Comparison of ENCODE assay signal across 8 cellular contexts in genomic region chr7:1532456-1533254, GRCh38. TPM values are rescaled to one million over a fixed set of nuclear protein-coding genes. Genes with fewer than 3 reads are reported as not detected.
DNase-seq lines count a peak whose midpoint lies in the region; ATAC-seq, FAIRE-seq and TF ChIP-seq lines count a peak whose summit lies in the region.

No MANE protein-coding gene starts in this region.

- POLR2A ChIA-PET in HepG2 (lab: Yijun Ruan, JAX), result interaction anchor here (1.1 to 7.0 kb wide), 4 partner anchors 12 to 24 kb away, joined by 3 to 108 read pairs (median 7); partner anchors contain the start of gene TMEM184A

- intact Hi-C loops in HepG2 (cut with micrococcal nuclease; ENCODE audit: unreplicated experiment), result no loop called here

- TF ChIP-seq EP300 in HepG2 (IDR thresholded peaks at IDR 0.05; ENCODE audit: low read depth in 2 of 2, low read length in 2 of 2) (0 out of 4 replicates have a peak, but pooled peaks of 1 of the 2 experiments have one; percentile 29), HepG2 (CRISPR knock-in tag; IDR thresholded peaks at IDR 0.05; ENCODE audit: borderline replicate concordance) (no peak)

- H3K27me3 ChIP-seq in HUES6 (ENCODE audit: control insufficient read depth, insufficient read depth, low read length) (peaks cover 23% of the 10 kb centered on the region; the same call in 1 of the 2 replicates), HepG2 (ENCODE audit: control insufficient read depth in 1 of 2, insufficient read depth in 2 of 2, low read length in 2 of 2) (peaks cover 0 to 3% of the 10 kb centered on the region in 2 experiments; a peak in 1 of 5 replicates)

- BruUV-seq in HepG2 (replicated peaks; lab: Mats Ljungman, UMichigan), result TSS peak; percentile 51

- ATAC-seq in HepG2, result peak; percentile 45
- ATAC-seq in GM18502 (IDR thresholded peaks at IDR 0.05; ENCODE audit: poor library complexity, unreplicated experiment), result no peak

- FAIRE-seq in HepG2 (lab: Jason Lieb, UNC), result peak; percentile 83

- H2AFZ ChIP-seq in HepG2 (ENCODE audit: low read length), result no peak overlapping the region

- H3K27ac ChIP-seq in HUES6 (ENCODE audit: low read depth, low read length) (no peak overlapping the region), HepG2 (ENCODE audit: extremely low read length, insufficient read depth, low read length) (peak overlapping the region; percentile 81)

- peak overlapping the region; percentile 96 for H3K4me2 ChIP-seq in HepG2 (ENCODE audit: low read depth, low read length)

- TF ChIP-seq POLR2A in HepG2 (IDR thresholded peaks at IDR 0.05; ENCODE audit: insufficient read depth in 1 of 2, low read depth in 2 of 2, low read length in 2 of 2), result peak in 1 of 2 experiments; percentile 25; a peak in 1 of 4 replicates

- CTCF ChIA-PET in HepG2 (lab: Yijun Ruan, JAX; ENCODE audit: low intra/inter-chr PET ratio, low total read pairs), result interaction anchor here (0.8 to 1.5 kb wide), 2 partner anchors 26 to 28 kb away, joined by 3 to 4 read pairs; no protein-coding TSS in a partner anchor

- in situ Hi-C loops in HepG2 (cut with HindIII; ENCODE audit: extremely low pct_ligation_motif_present, low pct_unique_long_range_greater_than_20kb), result no loop called here

- peak; percentile 54 to 56 for DNase-seq in AML-193 (lab: John Stamatoyannopoulos, UW)
- peak; percentile 39 for DNase-seq in cerebellar cortex (ENCODE audit: low spot score)
- peak; percentile 77 for DNase-seq in HepG2 (ENCODE audit: low spot score)
- DNase-seq in stimulated activated CD4-positive, alpha-beta T cell treated with anti-CD3 and anti-CD28 coated beads, Interleukin-4, amount 100 ng/mL, for 1 hour, result peak; percentile 60
- DNase-seq in NCI-H187 (lab: John Stamatoyannopoulos, UW), result no peak

- H3K4me3 ChIP-seq in HUES6 (ENCODE audit: low read depth, low read length) (peak overlapping the region; percentile 54), WI38 (ENCODE audit: low read depth, low read length) (peak overlapping the region; percentile 82), HepG2 (replicated peaks in 1 of 3; ENCODE audit: insufficient read depth in 1 of 3, low read depth in 2 of 3, low read length in 3 of 3) (peak overlapping the region; percentile 60 to 86 (median 86))

- H3K9me3 ChIP-seq in HUES6 (ENCODE audit: control insufficient read depth, insufficient read depth, low read depth, low read length) (no peaks in the 10 kb centered on the region), HepG2 (ENCODE audit: low read length) (no peaks in the 10 kb centered on the region)

- H3K4me1 ChIP-seq in HUES6 (ENCODE audit: control insufficient read depth, insufficient read depth, low read length), result peaks cover 57% of the 10 kb centered on the region
- peaks cover 68% of the 10 kb centered on the region for H3K4me1 ChIP-seq in HepG2 (ENCODE audit: insufficient read depth, low read length)

- H4K20me1 ChIP-seq in HepG2 (ENCODE audit: insufficient read depth, low read length), result peaks cover 15% of the 10 kb centered on the region; the same call in 1 of the 2 replicates

- H3K36me3 ChIP-seq in HUES6 (ENCODE audit: control insufficient read depth, insufficient read depth, low read length) (no peaks in the 10 kb centered on the region), HepG2 (replicated peaks in 1 of 2; ENCODE audit: control insufficient read depth in 1 of 2, insufficient read depth in 2 of 2, low read length in 2 of 2) (peaks cover 2 to 3% of the 10 kb centered on the region in 2 experiments; a peak in 1 of 5 replicates)

- H3K79me2 ChIP-seq in HepG2 (ENCODE audit: insufficient read depth, low read length), result peaks cover 49% of the 10 kb centered on the region

- TF ChIP-seq CTCF in WI38 (IDR thresholded peaks at IDR 0.05; ENCODE audit: low read depth, low read length) (no peak), HepG2 (CRISPR knock-in tag; IDR thresholded peaks at IDR 0.05) (no peak)

- WGBS in HepG2 (ENCODE audit: low lambda C conversion rate), result 3% methylated on average over 17 of the region's 36 CpGs

- H3K9ac ChIP-seq in HUES6 (ENCODE audit: low read length), result peak overlapping the region; percentile 49
- H3K9ac ChIP-seq in HepG2 (ENCODE audit: insufficient read depth, low read depth, low read length), result peak overlapping the region; percentile 84

- no peak for TF ChIP-seq RAD21 in HepG2 (CRISPR knock-in tag; IDR thresholded peaks at IDR 0.05)

RNA-seq across cellular contexts. Expression of gene MAFK, which starts 2.2 kb away (rescaled TPM):
- total RNA-seq in HepG2 (2016; rRNA removed; fragmentation: Illumina TruSeq; extraction: Trizol), result 9.2 and 10.4 TPM in 2 replicates
- 1.4 and 1.5 TPM in 2 replicates for total RNA-seq in HepG2 (2016; cell fraction: cytosol; rRNA removed; fragmentation: Illumina TruSeq; extraction: Trizol; ENCODE audit: low read depth)
- 8.1 and 11.1 TPM in 2 replicates for total RNA-seq in HepG2 (2016; cell fraction: insoluble cytoplasmic fraction; rRNA removed; fragmentation: Illumina TruSeq; extraction: Trizol)
- total RNA-seq in HepG2 (2016; cell fraction: membrane; rRNA removed; fragmentation: Illumina TruSeq; extraction: Trizol), result 4.0 and 4.6 TPM in 2 replicates
- 6.5 TPM in 2 replicates for total RNA-seq in HepG2 (2016; cell fraction: nucleus; rRNA removed; fragmentation: Illumina TruSeq; extraction: Trizol)
- 7.3 and 13.8 TPM in 2 replicates for polyA plus RNA-seq in HepG2 (2011; rRNA removed)
- polyA plus RNA-seq in HepG2 (2011; cell fraction: cytosol; rRNA removed), result 6.2 and 7.3 TPM in 2 replicates
- 63.2 and 72.7 TPM in 2 replicates for polyA plus RNA-seq in HepG2 (2011; cell fraction: nucleus; rRNA removed)
- polyA plus RNA-seq in HepG2 (2012), result 15.2 and 31.6 TPM in 2 replicates
- polyA plus RNA-seq in HepG2 (2016; cell fraction: cytosol; fragmentation: Illumina TruSeq; extraction: Trizol; ENCODE audit: low read depth), result 0.54 and 0.61 TPM in 2 replicates
- polyA plus RNA-seq in HepG2 (2016; cell fraction: insoluble cytoplasmic fraction; fragmentation: Illumina TruSeq; extraction: Trizol; ENCODE audit: low read depth), result 6.5 and 8.2 TPM in 2 replicates
- 1.9 TPM in 2 replicates for polyA plus RNA-seq in HepG2 (2016; cell fraction: membrane; fragmentation: Illumina TruSeq; extraction: Trizol; ENCODE audit: low read depth)
- polyA plus RNA-seq in HepG2 (2016; cell fraction: nucleus; fragmentation: Illumina TruSeq; extraction: Trizol; ENCODE audit: insufficient read depth, low read depth), result 19.6 and 20.9 TPM in 2 replicates
- polyA minus RNA-seq in HepG2 (2011; rRNA and poly(A)+ RNA removed; ENCODE audit: low replicate concordance), result 11.1 and 17.4 TPM in 2 replicates
- 12.7 and 12.8 TPM in 2 replicates for polyA minus RNA-seq in HepG2 (2011; cell fraction: cytosol; rRNA and poly(A)+ RNA removed)
- polyA minus RNA-seq in HepG2 (2011; cell fraction: nucleus; rRNA and poly(A)+ RNA removed), result 10.8 and 12.7 TPM in 2 replicates

RNA-seq across cellular contexts. Expression of gene TMEM184A, which starts 23.4 kb away (rescaled TPM):
- 3.1 and 9.5 TPM in 2 replicates for total RNA-seq in HepG2 (2016; rRNA removed; fragmentation: Illumina TruSeq; extraction: Trizol)
- total RNA-seq in HepG2 (2016; cell fraction: cytosol; rRNA removed; fragmentation: Illumina TruSeq; extraction: Trizol; ENCODE audit: low read depth), result 4.3 and 4.6 TPM in 2 replicates
- 3.8 and 10.6 TPM in 2 replicates for total RNA-seq in HepG2 (2016; cell fraction: insoluble cytoplasmic fraction; rRNA removed; fragmentation: Illumina TruSeq; extraction: Trizol)
- 5.7 and 6.3 TPM in 2 replicates for total RNA-seq in HepG2 (2016; cell fraction: membrane; rRNA removed; fragmentation: Illumina TruSeq; extraction: Trizol)
- total RNA-seq in HepG2 (2016; cell fraction: nucleus; rRNA removed; fragmentation: Illumina TruSeq; extraction: Trizol), result 11.4 and 11.7 TPM in 2 replicates
- 20.4 and 33.1 TPM in 2 replicates for polyA plus RNA-seq in HepG2 (2011; rRNA removed)
- 9.9 and 13.2 TPM in 2 replicates for polyA plus RNA-seq in HepG2 (2011; cell fraction: cytosol; rRNA removed)
- 144 and 175 TPM in 2 replicates for polyA plus RNA-seq in HepG2 (2011; cell fraction: nucleus; rRNA removed)
- 8.4 and 10.9 TPM in 2 replicates for polyA plus RNA-seq in HepG2 (2012)
- polyA plus RNA-seq in HepG2 (2016; cell fraction: cytosol; fragmentation: Illumina TruSeq; extraction: Trizol; ENCODE audit: low read depth), result 3.6 and 4.0 TPM in 2 replicates
- 4.3 and 5.0 TPM in 2 replicates for polyA plus RNA-seq in HepG2 (2016; cell fraction: insoluble cytoplasmic fraction; fragmentation: Illumina TruSeq; extraction: Trizol; ENCODE audit: low read depth)
- 4.3 and 5.3 TPM in 2 replicates for polyA plus RNA-seq in HepG2 (2016; cell fraction: membrane; fragmentation: Illumina TruSeq; extraction: Trizol; ENCODE audit: low read depth)
- 25.4 and 29.2 TPM in 2 replicates for polyA plus RNA-seq in HepG2 (2016; cell fraction: nucleus; fragmentation: Illumina TruSeq; extraction: Trizol; ENCODE audit: insufficient read depth, low read depth)
- 70.5 and 85.2 TPM in 2 replicates for polyA minus RNA-seq in HepG2 (2011; rRNA and poly(A)+ RNA removed; ENCODE audit: low replicate concordance)
- polyA minus RNA-seq in HepG2 (2011; cell fraction: cytosol; rRNA and poly(A)+ RNA removed), result 6.3 and 12.4 TPM in 2 replicates
- 27.6 and 31.7 TPM in 2 replicates for polyA minus RNA-seq in HepG2 (2011; cell fraction: nucleus; rRNA and poly(A)+ RNA removed)

RNA-seq across cellular contexts. Expression of gene INTS1, which starts 28.5 kb away (rescaled TPM):
- 17.3 and 29.0 TPM in 2 replicates for total RNA-seq in HepG2 (2016; rRNA removed; fragmentation: Illumina TruSeq; extraction: Trizol)
- 5.1 and 5.5 TPM in 2 replicates for total RNA-seq in HepG2 (2016; cell fraction: cytosol; rRNA removed; fragmentation: Illumina TruSeq; extraction: Trizol; ENCODE audit: low read depth)
- total RNA-seq in HepG2 (2016; cell fraction: insoluble cytoplasmic fraction; rRNA removed; fragmentation: Illumina TruSeq; extraction: Trizol), result 10.4 and 29.7 TPM in 2 replicates
- total RNA-seq in HepG2 (2016; cell fraction: membrane; rRNA removed; fragmentation: Illumina TruSeq; extraction: Trizol), result 7.6 and 9.1 TPM in 2 replicates
- total RNA-seq in HepG2 (2016; cell fraction: nucleus; rRNA removed; fragmentation: Illumina TruSeq; extraction: Trizol), result 41.5 and 48.7 TPM in 2 replicates
- 13.7 and 18.2 TPM in 2 replicates for polyA plus RNA-seq in HepG2 (2011; rRNA removed)
- 13.7 and 18.1 TPM in 2 replicates for polyA plus RNA-seq in HepG2 (2011; cell fraction: cytosol; rRNA removed)
- 167 and 254 TPM in 2 replicates for polyA plus RNA-seq in HepG2 (2011; cell fraction: nucleus; rRNA removed)
- 20.5 and 22.5 TPM in 2 replicates for polyA plus RNA-seq in HepG2 (2012)
- 3.9 and 4.3 TPM in 2 replicates for polyA plus RNA-seq in HepG2 (2016; cell fraction: cytosol; fragmentation: Illumina TruSeq; extraction: Trizol; ENCODE audit: low read depth)
- 11.9 and 26.2 TPM in 2 replicates for polyA plus RNA-seq in HepG2 (2016; cell fraction: insoluble cytoplasmic fraction; fragmentation: Illumina TruSeq; extraction: Trizol; ENCODE audit: low read depth)
- 6.0 and 6.1 TPM in 2 replicates for polyA plus RNA-seq in HepG2 (2016; cell fraction: membrane; fragmentation: Illumina TruSeq; extraction: Trizol; ENCODE audit: low read depth)
- 118 and 123 TPM in 2 replicates for polyA plus RNA-seq in HepG2 (2016; cell fraction: nucleus; fragmentation: Illumina TruSeq; extraction: Trizol; ENCODE audit: insufficient read depth, low read depth)
- polyA minus RNA-seq in HepG2 (2011; rRNA and poly(A)+ RNA removed; ENCODE audit: low replicate concordance), result 33.5 and 55.8 TPM in 2 replicates
- 18.4 and 23.7 TPM in 2 replicates for polyA minus RNA-seq in HepG2 (2011; cell fraction: cytosol; rRNA and poly(A)+ RNA removed)
- 25.5 and 29.1 TPM in 2 replicates for polyA minus RNA-seq in HepG2 (2011; cell fraction: nucleus; rRNA and poly(A)+ RNA removed)

RNA-seq across cellular contexts. Expression of gene PSMG3, which starts 37.2 kb away (rescaled TPM):
- total RNA-seq in HepG2 (2016; rRNA removed; fragmentation: Illumina TruSeq; extraction: Trizol), result 46.7 and 48.4 TPM in 2 replicates
- total RNA-seq in HepG2 (2016; cell fraction: cytosol; rRNA removed; fragmentation: Illumina TruSeq; extraction: Trizol; ENCODE audit: low read depth), result 83.1 and 98.2 TPM in 2 replicates
- 50.6 and 51.2 TPM in 2 replicates for total RNA-seq in HepG2 (2016; cell fraction: insoluble cytoplasmic fraction; rRNA removed; fragmentation: Illumina TruSeq; extraction: Trizol)
- total RNA-seq in HepG2 (2016; cell fraction: membrane; rRNA removed; fragmentation: Illumina TruSeq; extraction: Trizol), result 102 and 118 TPM in 2 replicates
- 24.1 and 28.4 TPM in 2 replicates for total RNA-seq in HepG2 (2016; cell fraction: nucleus; rRNA removed; fragmentation: Illumina TruSeq; extraction: Trizol)
- 29.3 and 29.6 TPM in 2 replicates for polyA plus RNA-seq in HepG2 (2011; rRNA removed)
- polyA plus RNA-seq in HepG2 (2011; cell fraction: cytosol; rRNA removed), result 36.1 and 44.9 TPM in 2 replicates
- 29.2 and 39.8 TPM in 2 replicates for polyA plus RNA-seq in HepG2 (2011; cell fraction: nucleus; rRNA removed)
- 15.8 and 28.3 TPM in 2 replicates for polyA plus RNA-seq in HepG2 (2012)
- 72.7 and 106 TPM in 2 replicates for polyA plus RNA-seq in HepG2 (2016; cell fraction: cytosol; fragmentation: Illumina TruSeq; extraction: Trizol; ENCODE audit: low read depth)
- polyA plus RNA-seq in HepG2 (2016; cell fraction: insoluble cytoplasmic fraction; fragmentation: Illumina TruSeq; extraction: Trizol; ENCODE audit: low read depth), result 49.5 and 55.3 TPM in 2 replicates
- 82.6 and 104 TPM in 2 replicates for polyA plus RNA-seq in HepG2 (2016; cell fraction: membrane; fragmentation: Illumina TruSeq; extraction: Trizol; ENCODE audit: low read depth)
- polyA plus RNA-seq in HepG2 (2016; cell fraction: nucleus; fragmentation: Illumina TruSeq; extraction: Trizol; ENCODE audit: insufficient read depth, low read depth), result 48.5 and 51.1 TPM in 2 replicates
- polyA minus RNA-seq in HepG2 (2011; rRNA and poly(A)+ RNA removed; ENCODE audit: low replicate concordance), result 17.7 and 43.7 TPM in 2 replicates
- 8.9 and 9.7 TPM in 2 replicates for polyA minus RNA-seq in HepG2 (2011; cell fraction: cytosol; rRNA and poly(A)+ RNA removed)
- polyA minus RNA-seq in HepG2 (2011; cell fraction: nucleus; rRNA and poly(A)+ RNA removed), result 4.7 and 6.2 TPM in 2 replicates

Comparison
In these comparisons a context has a peak if more than half of its experiments do, and no peak if none do; other contexts are left out.
1. DNase-seq: peak in AML-193 (2 of 2), cerebellar cortex (single experiment), HepG2 (single experiment) and stimulated activated CD4-positive, alpha-beta T cell treated with anti-CD3 and anti-CD28 coated beads, Interleukin-4, amount 100 ng/mL, for 1 hour (single experiment); none in NCI-H187 (0 of 2).
2. Peak in every context shown above with its lines, with median percentiles within 50 percentile points of each other: H3K4me3 ChIP-seq.